Comparison of ENCODE assay signal across 31 cellular contexts in genomic region chr1:99595041-99595440, GRCh38. TPM values are rescaled to one million over a fixed set of nuclear protein-coding genes. Genes with fewer than 3 reads are reported as not detected.
"Had no signal": no experiment of that assay in that cellular context is flagged by ENCODE, and none has a peak within 500 bp of the region (broad histone marks: within the 10 kb centered on the region; RNA-seq: fewer than 3 reads in every experiment).

No MANE protein-coding gene starts in this region.

- H3K4me1 ChIP-seq: lower lobe of right lung, stomach, suprapubic skin, tibial artery, upper lobe of right lung had no signal

- DNase-seq: hippocampal formation; kidney glomerular epithelial cell; left cardiac atrium; lower lobe of right lung; mammary epithelial cell; mesenchymal stem cell; naive thymus-derived CD8-positive, alpha-beta T cell; nucleus accumbens; ovary; retina; right cardiac atrium; stimulated activated CD4-positive, alpha-beta T cell treated with anti-CD3 and anti-CD28 coated beads, Interleukin-12 subunit alpha, Interleukin-12 subunit beta, amount 100 ng/mL, for 4 hours; stimulated activated CD4-positive, alpha-beta T cell treated with anti-CD3 and anti-CD28 coated beads, Interleukin-15, amount 100 ng/mL, for 24 hours; stimulated activated CD4-positive, alpha-beta T cell treated with anti-CD3 and anti-CD28 coated beads, Interleukin-2, amount 100 ng/mL, for 24 hours; stimulated activated CD4-positive, alpha-beta T cell treated with anti-CD3 and anti-CD28 coated beads, Interleukin-4, amount 100 ng/mL, for 1 hour; stimulated activated naive B cell treated with anti-CD40 and anti-IgM and Interleukin-4, amounts not matched to agents 10 μg/mL and 1 μg/mL and 100 μg/mL, for 72 hours; stimulated activated naive CD8-positive, alpha-beta T cell treated with anti-CD3 and anti-CD28 coated beads, Interleukin-15, Interleukin-2, amounts not matched to agents 100 U/mL and 50 U/mL, for 24 hours; stomach; tibial artery; trophoblast cell; upper lobe of right lung had no signal

- ATAC-seq: left lobe of liver; lower lobe of right lung; naive thymus-derived CD8-positive, alpha-beta T cell; sciatic nerve; stimulated activated naive B cell treated with anti-CD40 and anti-IgM and Interleukin-4, amounts not matched to agents 10 μg/mL and 1 μg/mL and 100 μg/mL, for 72 hours; stimulated activated naive CD8-positive, alpha-beta T cell treated with anti-CD3 and anti-CD28 coated beads, Interleukin-15, Interleukin-2, amounts not matched to agents 100 U/mL and 50 U/mL, for 24 hours; upper lobe of right lung had no signal

- H3K4me1 Mint-ChIP-seq: naive thymus-derived CD8-positive, alpha-beta T cell; stimulated activated naive B cell treated with anti-CD40 and anti-IgM and Interleukin-4, amounts not matched to agents 10 μg/mL and 1 μg/mL and 100 μg/mL, for 72 hours had no signal

- FAIRE-seq: keratinocyte, urothelium cell line had no signal

- H3K36me3 ChIP-seq: lower lobe of right lung, ovary, stomach, suprapubic skin, thoracic aorta, tibial artery, upper lobe of right lung had no signal

- H3K27me3 ChIP-seq: ovary, stomach, suprapubic skin, tibial artery, upper lobe of right lung had no signal

- H3K27ac ChIP-seq: lower lobe of right lung, ovary, skin epidermis, stomach, suprapubic skin, thoracic aorta, tibial artery, upper lobe of right lung had no signal

- H3K27ac Mint-ChIP-seq: naive thymus-derived CD8-positive, alpha-beta T cell; progenitor cell of endocrine pancreas; stimulated activated naive B cell treated with anti-CD40 and anti-IgM and Interleukin-4, amounts not matched to agents 10 μg/mL and 1 μg/mL and 100 μg/mL, for 72 hours had no signal

- H3K27me3 Mint-ChIP-seq: progenitor cell of endocrine pancreas had no signal

- H3K4me3 ChIP-seq: lower lobe of right lung, ovary, skin epidermis, stomach, suprapubic skin, thoracic aorta, tibial artery, upper lobe of right lung had no signal

- H3K9me3 ChIP-seq: lower lobe of right lung, ovary, stomach, suprapubic skin, thoracic aorta, tibial artery, upper lobe of right lung had no signal

- H3K4me3 Mint-ChIP-seq: naive thymus-derived CD8-positive, alpha-beta T cell; nephron; neural crest cell; stimulated activated naive B cell treated with anti-CD40 and anti-IgM and Interleukin-4, amounts not matched to agents 10 μg/mL and 1 μg/mL and 100 μg/mL, for 72 hours had no signal

- H3K36me3 Mint-ChIP-seq: naive thymus-derived CD8-positive, alpha-beta T cell; stimulated activated naive B cell treated with anti-CD40 and anti-IgM and Interleukin-4, amounts not matched to agents 10 μg/mL and 1 μg/mL and 100 μg/mL, for 72 hours had no signal

RNA-seq across cellular contexts. Expression of gene PALMD, which starts 50.9 kb away (rescaled TPM):
- total RNA-seq: naive thymus-derived CD8-positive, alpha-beta T cell had no signal
- polyA plus RNA-seq: naive thymus-derived CD8-positive, alpha-beta T cell had no signal
